In the genomic region with DNA sequence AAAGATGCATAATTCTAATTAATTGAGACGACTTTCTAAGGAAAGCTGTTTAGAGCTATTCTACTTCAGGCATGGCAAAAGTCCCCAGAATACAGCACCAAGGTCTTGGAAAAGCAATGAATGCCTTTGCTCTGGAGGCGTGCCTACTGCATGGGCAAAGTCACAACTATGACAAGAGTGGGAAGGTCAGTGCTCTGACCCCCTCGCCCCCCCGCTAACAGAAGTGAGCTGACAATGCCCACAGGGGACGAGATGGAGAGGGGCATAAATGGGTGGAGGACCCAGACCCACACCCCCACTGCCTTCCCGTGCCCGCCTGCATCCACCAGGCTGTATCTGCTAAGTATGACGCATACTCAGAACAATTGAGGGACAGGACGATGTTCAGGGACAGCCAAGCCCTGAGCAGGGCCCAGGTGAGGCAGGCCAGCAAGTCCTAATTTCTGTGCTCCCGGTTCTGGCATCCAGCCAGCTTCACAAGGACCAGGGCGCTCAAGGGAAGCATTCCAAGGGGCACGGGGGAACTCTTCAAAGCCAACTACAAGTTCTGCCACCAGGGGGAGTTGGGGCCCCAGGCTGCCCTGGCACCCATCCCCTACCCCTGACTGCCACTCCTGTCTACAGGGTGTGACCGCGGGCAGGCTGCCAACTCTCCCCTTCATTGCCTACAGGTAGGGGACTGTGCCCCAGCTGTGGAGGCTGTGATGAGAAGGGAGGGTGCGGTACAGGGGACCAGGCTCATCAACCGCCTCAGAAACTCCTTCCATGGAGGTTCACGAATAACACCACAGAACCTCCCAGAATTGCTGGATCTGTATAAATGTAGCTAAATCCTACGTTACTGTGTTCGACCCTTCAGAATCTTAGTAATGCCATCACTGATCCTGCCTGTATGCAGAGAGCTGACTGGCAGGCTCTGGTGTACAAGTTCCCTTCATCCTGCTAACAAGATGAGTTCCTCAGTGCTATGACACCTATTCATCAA, we compare ENCODE assay signal across 8 cellular contexts. TPM values are rescaled to one million over a fixed set of nuclear protein-coding genes. Genes with fewer than 3 reads are reported as not detected.
DNase-seq lines count a peak whose midpoint lies in the region; ATAC-seq and TF ChIP-seq lines count a peak whose summit lies in the region.

No MANE protein-coding gene starts in this region.

- in situ Hi-C loops in SK-MEL-5 (cut with HindIII; ENCODE audit: low pct_unique_long_range_greater_than_20kb, low sequenced_read_pairs): no loop called here

- no peaks in the 10 kb centered on the region for H3K9me3 ChIP-seq in heart left ventricle

- peak; percentile 43 to 74 (median 59) for TF ChIP-seq CTCF in heart left ventricle (IDR thresholded peaks at IDR 0.05)
- peak in 1 of 3 donors; percentile 34 for TF ChIP-seq CTCF in omental fat pad (IDR thresholded peaks at IDR 0.05)

- no peak for TF ChIP-seq POLR2A in heart left ventricle (IDR thresholded peaks at IDR 0.05)

- H3K36me3 ChIP-seq in heart left ventricle: peaks cover 0 to 48% (median 21%) of the 10 kb centered on the region in 9 donors

- 61 to 69% (median 67%) methylated on average over 18 to 19 of the region's 19 CpGs for WGBS in heart left ventricle, 4 donors

- DNase-seq in Daoy (ENCODE audit: low read depth): peak; percentile 57
- DNase-seq in LoVo (ENCODE audit: low spot score): peak; percentile 50
- DNase-seq in SK-MEL-5 (ENCODE audit: low read depth, low spot score): peak; percentile 74
- DNase-seq in activated gamma-delta T cell treated with anti-CD3 and anti-CD28 coated beads, Interleukin-2, amount 50 U/mL, for 16 hours (ENCODE audit: low read depth): peak; percentile 44
- peak in 3 of 5 donors; percentile 40 to 57 (median 48) for DNase-seq in heart left ventricle
- peak; percentile 22 to 54 (median 50) for DNase-seq in stimulated activated CD4-positive, alpha-beta T cell treated with anti-CD3 and anti-CD28 coated beads, Interleukin-12 subunit alpha, Interleukin-12 subunit beta, amount 100 ng/mL, for 48 hours (ENCODE audit: low read depth in 2 of 3, low spot score in 1 of 3)
- no peak for DNase-seq in omental fat pad (ENCODE audit: low spot score)
- no peak for DNase-seq in superior temporal gyrus (ENCODE audit: extremely low spot score)

- H3K4me1 ChIP-seq in heart left ventricle: peaks cover 0 to 18% (median 0%) of the 10 kb centered on the region in 12 donors

- H3K27me3 ChIP-seq in heart left ventricle: no peaks in the 10 kb centered on the region

- H3K27ac ChIP-seq in heart left ventricle: no peak overlapping the region

- intact Hi-C loops in heart left ventricle (cut with DNase I): loop anchor here in 6 of 10 donors (2.0 to 5.0 kb wide), 3 partner anchors 65 to 245 kb away; a partner anchor contains a TSS

- peak; percentile 55 to 68 (median 64) for ATAC-seq in heart left ventricle
- ATAC-seq in omental fat pad (ENCODE audit: low FRiP score): no peak

- H3K4me3 ChIP-seq in heart left ventricle: no peak overlapping the region

RNA-seq across cellular contexts. Expression of a gene that starts 20.8 kb away (rescaled TPM):
- total RNA-seq in Daoy (2014; rRNA removed; shearing (Covaris generic)): 2.6 and 3.3 TPM in 2 replicates
- 4.1 and 5.6 TPM in 2 replicates for total RNA-seq in SK-MEL-5 (2014; rRNA removed; shearing (Covaris generic))
- 57.6 and 81.1 TPM in 2 replicates for polyA plus RNA-seq in SK-MEL-5 (2015; cell fraction: cytosol; rRNA removed)
- polyA plus RNA-seq in SK-MEL-5 (2015; cell fraction: nucleus; rRNA removed): 42.2 and 68.1 TPM in 2 replicates
- total RNA-seq in heart left ventricle: 10 to 100 TPM; 12.9 to 29.4 (median 23.9) TPM
- polyA plus RNA-seq in heart left ventricle: 10 to 100 TPM; 15.5 to 25.6 TPM
- 10 to 100 TPM; 14.5 to 25.5 (median 20.2) TPM for total RNA-seq in omental fat pad

RNA-seq across cellular contexts. Expression of a gene that starts 34.8 kb away (rescaled TPM):
- total RNA-seq in Daoy (2014; rRNA removed; shearing (Covaris generic)): not detected in 2 replicates
- not detected in 2 replicates for total RNA-seq in SK-MEL-5 (2014; rRNA removed; shearing (Covaris generic))
- not detected in 2 replicates for polyA plus RNA-seq in SK-MEL-5 (2015; cell fraction: cytosol; rRNA removed)
- not detected in 2 replicates for polyA plus RNA-seq in SK-MEL-5 (2015; cell fraction: nucleus; rRNA removed)
- total RNA-seq in heart left ventricle: not detected
- polyA plus RNA-seq in heart left ventricle: not detected
- not detected for total RNA-seq in omental fat pad

RNA-seq across cellular contexts. Expression of a gene that starts 39.6 kb away (rescaled TPM):
- total RNA-seq in Daoy (2014; rRNA removed; shearing (Covaris generic)): 55.8 and 72.2 TPM in 2 replicates
- total RNA-seq in SK-MEL-5 (2014; rRNA removed; shearing (Covaris generic)): 57.3 and 70.9 TPM in 2 replicates
- 72.9 and 89.8 TPM in 2 replicates for polyA plus RNA-seq in SK-MEL-5 (2015; cell fraction: cytosol; rRNA removed)
- polyA plus RNA-seq in SK-MEL-5 (2015; cell fraction: nucleus; rRNA removed): 18.9 and 20.0 TPM in 2 replicates
- total RNA-seq in heart left ventricle (10 to 100 TPM; 30.5 to 89.7 (median 38.6) TPM), omental fat pad (100 to 1,000 TPM in 1 of 4 donors, 10 to 100 TPM in 3; 49.1 to 107 (median 87.2) TPM)
- polyA plus RNA-seq in heart left ventricle: 10 to 100 TPM; 63.5 to 77.3 TPM

RNA-seq across cellular contexts. Expression of a gene that starts 45.2 kb away (rescaled TPM):
- 4.7 and 9.3 TPM in 2 replicates for total RNA-seq in Daoy (2014; rRNA removed; shearing (Covaris generic))
- 5.9 and 7.9 TPM in 2 replicates for total RNA-seq in SK-MEL-5 (2014; rRNA removed; shearing (Covaris generic))
- polyA plus RNA-seq in SK-MEL-5 (2015; cell fraction: cytosol; rRNA removed): 9.4 and 12.3 TPM in 2 replicates
- polyA plus RNA-seq in SK-MEL-5 (2015; cell fraction: nucleus; rRNA removed): 111 and 122 TPM in 2 replicates
- 10 to 100 TPM; 17.4 to 30.6 (median 22.7) TPM for total RNA-seq in heart left ventricle
- 10 to 100 TPM; 23.9 to 45.8 TPM for polyA plus RNA-seq in heart left ventricle
- total RNA-seq in omental fat pad: 10 to 100 TPM; 17.7 to 66.8 (median 18.8) TPM

RNA-seq across cellular contexts. Expression of a gene that starts 48.1 kb away (rescaled TPM):
- total RNA-seq in Daoy (2014; rRNA removed; shearing (Covaris generic)): not detected in 2 replicates
- total RNA-seq in SK-MEL-5 (2014; rRNA removed; shearing (Covaris generic)): not detected in 2 replicates
- polyA plus RNA-seq in SK-MEL-5 (2015; cell fraction: cytosol; rRNA removed): not detected in 2 replicates
- not detected in 2 replicates for polyA plus RNA-seq in SK-MEL-5 (2015; cell fraction: nucleus; rRNA removed)
- under 1 TPM in 4 of 9 donors, not detected in 5; 0.54 to 0.62 (median 0.58) TPM for total RNA-seq in heart left ventricle
- polyA plus RNA-seq in heart left ventricle: not detected
- not detected for total RNA-seq in omental fat pad

Comparison
In these comparisons a context has a peak if more than half of its experiments do, and no peak if none do; other contexts are left out.
1. DNase-seq: peak in Daoy (single experiment), LoVo (single experiment), SK-MEL-5 (single experiment), activated gamma-delta T cell treated with anti-CD3 and anti-CD28 coated beads, Interleukin-2, amount 50 U/mL, for 16 hours (single experiment), heart left ventricle (3 of 5) and stimulated activated CD4-positive, alpha-beta T cell treated with anti-CD3 and anti-CD28 coated beads, Interleukin-12 subunit alpha, Interleukin-12 subunit beta, amount 100 ng/mL, for 48 hours (3 of 3); none in omental fat pad (single experiment) and superior temporal gyrus (single experiment).